ENCODE assay signal across 14 cellular contexts in genomic region chrX:10972731-10973130, GRCh38.
"Had no signal": no experiment of that assay in that cellular context is flagged by ENCODE, and none has a peak within 500 bp of the region (broad histone marks: within the 10 kb centered on the region; RNA-seq: fewer than 3 reads in every experiment).

No MANE protein-coding gene starts in this region.

- DNase-seq: activated CD4-positive, alpha-beta T cell treated with anti-CD3 and anti-CD28 coated beads for 4 hours; activated CD8-positive, alpha-beta memory T cell treated with anti-CD3 and anti-CD28 coated beads, Interleukin-2, amount 50 U/mL, for 48 hours; activated CD8-positive, alpha-beta T cell treated with anti-CD3 and anti-CD28 coated beads, Interleukin-2, amount 10 ng/mL, durations not matched to agents 7 days and 5 days; activated naive CD4-positive, alpha-beta T cell; activated naive CD8-positive, alpha-beta T cell treated with anti-CD3 and anti-CD28 coated beads, Interleukin-2, amount 50 U/mL, for 24 hours; cerebellar nuclear complex; esophagus squamous epithelium; lower lobe of right lung; naive B cell; posterior cingulate gyrus; right cardiac atrium; tibial artery; uterus had no signal

- H3K27ac ChIP-seq: esophagus squamous epithelium, lower lobe of right lung, tibial artery, uterus had no signal

- H3K4me2 ChIP-seq: smooth muscle cell had no signal

- H3K27me3 ChIP-seq: tibial artery, uterus had no signal

- H3K4me1 ChIP-seq: esophagus squamous epithelium, lower lobe of right lung, uterus had no signal

- H3K36me3 ChIP-seq: esophagus squamous epithelium, lower lobe of right lung, tibial artery, uterus had no signal

- H3K9me3 ChIP-seq: esophagus squamous epithelium, lower lobe of right lung, tibial artery, uterus had no signal

- H3K4me3 ChIP-seq: esophagus squamous epithelium, lower lobe of right lung, smooth muscle cell, tibial artery, uterus had no signal
